ENCODE assay signal across 1 cellular context in genomic region chr1:209885403-209886218, GRCh38.
TF ChIP-seq lines count a peak whose summit lies in the region.

No MANE protein-coding gene starts in this region.

TF ChIP-seq in IMR-90, 13 proteins besides CTCF, POLR2A, EP300 and RAD21 (continued from another document):
- no peak for TF ChIP-seq RCOR1 (IDR thresholded peaks at IDR 0.05; ENCODE audit: insufficient replicate concordance, low read length)
